Comparison of ENCODE assay signal across 8 cellular contexts in the genomic region with DNA sequence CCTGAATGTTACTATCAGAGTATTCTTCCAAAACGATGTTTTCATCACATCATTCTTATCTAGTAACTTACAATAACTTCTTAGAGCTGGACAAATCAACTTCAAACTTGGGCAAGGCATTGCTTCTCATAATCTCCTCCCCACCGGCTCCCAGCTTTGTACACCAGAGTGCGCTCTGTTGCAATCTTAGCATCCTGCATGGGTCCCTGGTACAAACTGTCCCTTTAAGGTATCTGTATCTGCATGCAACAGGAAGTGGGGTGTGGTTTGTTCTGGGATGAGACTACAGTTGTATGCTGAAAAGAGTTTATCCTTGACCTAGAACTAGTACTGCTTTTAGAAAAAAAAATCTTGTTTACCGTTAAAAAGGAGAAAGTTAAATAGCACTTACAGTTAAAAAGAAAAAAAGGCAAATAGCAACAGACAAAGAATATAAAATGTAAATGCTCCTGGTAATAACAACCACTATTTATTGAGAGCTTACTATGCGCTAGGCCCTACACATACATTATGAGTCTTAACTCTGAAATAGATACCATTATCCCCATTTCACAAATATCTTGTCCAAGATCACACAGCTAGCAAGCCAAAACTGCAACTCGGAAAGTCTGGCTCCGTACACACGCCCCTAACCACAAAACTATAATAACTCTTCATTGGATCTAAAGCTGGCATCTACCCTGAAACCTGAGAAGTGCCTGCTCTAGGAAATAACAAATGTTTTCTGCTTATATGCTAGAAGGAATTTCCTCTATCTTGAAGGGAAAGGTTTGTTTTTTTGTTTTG. TPM values are rescaled to one million over a fixed set of nuclear protein-coding genes. Genes with fewer than 3 reads are reported as not detected.
DNase-seq lines count a peak whose midpoint lies in the region; ATAC-seq and TF ChIP-seq lines count a peak whose summit lies in the region.

No MANE protein-coding gene starts in this region.

- H3K36me3 ChIP-seq in mucosa of rectum (ENCODE audit: control insufficient read depth in 2 of 2, insufficient read depth in 2 of 2, low read length in 2 of 2) (no peaks in the 10 kb centered on the region), stomach (no peaks in the 10 kb centered on the region)

- TF ChIP-seq CTCF in NB4 (IDR thresholded peaks at IDR 0.05; ENCODE audit: low read depth, low read length), result peak; percentile 63
- peak in 5 of 7 experiments; percentile 16 to 42 (median 27) for TF ChIP-seq CTCF in stomach (IDR thresholded peaks at IDR 0.05)

- intact Hi-C loops in stomach (cut with DNase I; ENCODE audit: low total_unique reads), result loop anchor here (10.0 kb wide), 1 partner anchor 230 kb away; no protein-coding TSS in a partner anchor

- no peak overlapping the region for H3K9ac ChIP-seq in mucosa of rectum (ENCODE audit: low read depth in 1 of 2, low read length in 2 of 2)

- peak; percentile 34 for DNase-seq in NCI-H2171 treated with DMSO at 0.1 percent for 48 hours (lab: John Stamatoyannopoulos, UW)
- no peak for DNase-seq in NCI-H2171 (lab: John Stamatoyannopoulos, UW)
- peak; percentile 92 for DNase-seq in NB4 (ENCODE audit: low read depth)
- peak; percentile 60 for DNase-seq in activated CD4-positive, CD25-positive, alpha-beta regulatory T cell treated with anti-CD3 and anti-CD28 coated beads, Interleukin-2, amount 50 U/mL, for 16 hours (ENCODE audit: low read depth, low spot score)
- DNase-seq in dedifferentiated amniotic fluid mesenchymal stem cell (ENCODE audit: extremely low spot score), result peak; percentile 38
- DNase-seq in stomach, result peak; percentile 69

- peak; percentile 100 for ATAC-seq in HG02642 (IDR thresholded peaks at IDR 0.05; ENCODE audit: poor library complexity, unreplicated experiment)

- TF ChIP-seq POLR2A in NB4 (IDR thresholded peaks at IDR 0.05; ENCODE audit: extremely low read depth, insufficient read length) (no peak), stomach (IDR thresholded peaks at IDR 0.05) (no peak)

- WGBS in stomach, 5 donors, result 35 to 52% (median 40%) methylated on average over 8 of the region's 8 CpGs

- H3K4me3 ChIP-seq in NB4 (ENCODE audit: low read depth, low read length) (no peak overlapping the region), mucosa of rectum (ENCODE audit: low read length in 2 of 2) (no peak overlapping the region), stomach (no peak overlapping the region)

- no peak for TF ChIP-seq EP300 in stomach (IDR thresholded peaks at IDR 0.05)

- H3K27me3 ChIP-seq in mucosa of rectum (ENCODE audit: control insufficient read depth in 2 of 2, insufficient read depth in 2 of 2, low read length in 2 of 2), result no peaks in the 10 kb centered on the region
- no peaks in the 10 kb centered on the region for H3K27me3 ChIP-seq in stomach

- H3K9me3 ChIP-seq in mucosa of rectum (ENCODE audit: control insufficient read depth in 2 of 2, low read length in 2 of 2) (no peaks in the 10 kb centered on the region), stomach (peaks cover 0 to 5% (median 1%) of the 10 kb centered on the region in 4 donors)

- H3K27ac ChIP-seq in mucosa of rectum (ENCODE audit: low read depth in 2 of 2, low read length in 2 of 2) (peak overlapping the region; percentile 29 to 41), stomach (peak overlapping the region in 4 of 5 donors; percentile 18 to 58 (median 31))

- H3K4me1 ChIP-seq in mucosa of rectum (ENCODE audit: control insufficient read depth in 2 of 2, insufficient read depth in 2 of 2, low read length in 2 of 2), result no peaks in the 10 kb centered on the region
- H3K4me1 ChIP-seq in stomach, result no peaks in the 10 kb centered on the region

RNA-seq across cellular contexts. Expression of a gene that starts 9.8 kb away (rescaled TPM):
- 10 to 100 TPM; 24.5 to 52.1 (median 37.7) TPM for total RNA-seq in stomach
- polyA plus RNA-seq in stomach, result 10 to 100 TPM in 1 of 3 donors, 1 to 10 TPM in 2; 7.6 to 12.8 (median 8.3) TPM
